ENCODE assay signal across 1 cellular context in the genomic region with DNA sequence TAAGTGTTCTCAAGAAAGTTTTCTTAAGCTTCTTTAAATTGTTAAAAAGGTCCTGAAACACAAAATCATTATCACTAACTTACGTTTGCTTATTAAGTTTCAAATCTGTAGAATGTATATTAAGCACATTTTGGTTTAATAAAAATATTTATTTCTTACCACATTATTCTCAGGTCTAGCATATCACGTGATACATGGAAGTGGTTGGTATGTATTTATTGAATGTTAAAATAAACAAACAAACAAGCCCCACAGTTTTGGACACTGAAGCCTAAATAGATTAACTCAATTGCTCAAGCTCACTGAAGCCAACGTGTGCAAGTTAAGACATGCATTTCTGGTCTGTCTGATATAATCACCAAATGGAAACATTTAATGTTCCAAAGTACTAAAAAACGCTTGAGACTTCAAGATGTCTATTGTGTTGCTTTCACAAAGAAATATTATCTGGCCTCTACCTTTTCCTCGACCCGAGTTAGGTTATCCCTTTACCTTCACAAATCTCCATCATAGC.
TF ChIP-seq lines count a peak whose summit lies in the region.

No MANE protein-coding gene starts in this region.

TF ChIP-seq in GM12878, 131 proteins besides CTCF, POLR2A, EP300 and RAD21:
- peak; percentile 37; the same call in 1 of the 2 replicates for TF ChIP-seq RAD51 (IDR thresholded peaks at IDR 0.05)
- TF ChIP-seq, protein P1, sequence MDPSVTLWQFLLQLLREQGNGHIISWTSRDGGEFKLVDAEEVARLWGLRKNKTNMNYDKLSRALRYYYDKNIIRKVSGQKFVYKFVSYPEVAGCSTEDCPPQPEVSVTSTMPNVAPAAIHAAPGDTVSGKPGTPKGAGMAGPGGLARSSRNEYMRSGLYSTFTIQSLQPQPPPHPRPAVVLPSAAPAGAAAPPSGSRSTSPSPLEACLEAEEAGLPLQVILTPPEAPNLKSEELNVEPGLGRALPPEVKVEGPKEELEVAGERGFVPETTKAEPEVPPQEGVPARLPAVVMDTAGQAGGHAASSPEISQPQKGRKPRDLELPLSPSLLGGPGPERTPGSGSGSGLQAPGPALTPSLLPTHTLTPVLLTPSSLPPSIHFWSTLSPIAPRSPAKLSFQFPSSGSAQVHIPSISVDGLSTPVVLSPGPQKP (IDR thresholded peaks at IDR 0.05; ENCODE audit: low read depth, low read length), result no peak
